ENCODE assay signal across 8 cellular contexts in genomic region chrX:15497865-15498264, GRCh38. TPM values are rescaled to one million over a fixed set of nuclear protein-coding genes. Genes with fewer than 3 reads are reported as not detected.
DNase-seq lines count a peak whose midpoint lies in the region; ATAC-seq, FAIRE-seq and TF ChIP-seq lines count a peak whose summit lies in the region.

No MANE protein-coding gene starts in this region.

- H3K9ac ChIP-seq in IMR-90 (ENCODE audit: low read depth, low read length) = no peak overlapping the region

- no peak overlapping the region for H4K8ac ChIP-seq in IMR-90 (ENCODE audit: low read depth in 2 of 2, low read length in 2 of 2)

- H2AK9ac ChIP-seq in IMR-90 (replicated peaks; ENCODE audit: low read depth, low read length, poor library complexity) = no peak overlapping the region

- no peaks in the 10 kb centered on the region for H3K4me1 ChIP-seq in IMR-90 (ENCODE audit: control insufficient read depth, insufficient read depth, low read length)

- no peaks in the 10 kb centered on the region for H4K20me1 ChIP-seq in IMR-90 (ENCODE audit: insufficient read depth, low read length)

- peak; percentile 18 for DNase-seq in EL
- DNase-seq in IMR-90 = peak; percentile 33
- DNase-seq in RCC 7860 (ENCODE audit: low spot score) = peak; percentile 6
- DNase-seq in activated T-helper 2 cell treated with anti-CD3 and anti-CD28 coated beads, Interferon-gamma antibody, Interleukin-2, Interleukin-4, amounts not matched to agents 10 μg/mL and 5 μg/mL and 100 μg/mL, durations not matched to agents 14 hours and 24 hours and 36 hours (ENCODE audit: low spot score) = peak; percentile 11
- peak; percentile 22 for DNase-seq in glomerular visceral epithelial cell (ENCODE audit: extremely low spot score)
- peak; percentile 10 for DNase-seq in putamen (ENCODE audit: low spot score)
- no peak for DNase-seq in middle frontal gyrus (ENCODE audit: extremely low spot score, low spot score)

- H3K79me1 ChIP-seq in IMR-90 (ENCODE audit: low read depth in 1 of 2, low read length in 2 of 2) = no peaks in the 10 kb centered on the region

- H3K4ac ChIP-seq in IMR-90 (ENCODE audit: low read depth, low read length) = no peak overlapping the region

- H3K27me3 ChIP-seq in IMR-90 (ENCODE audit: control insufficient read depth, insufficient read depth, low read length) = peaks cover 8% of the 10 kb centered on the region; the same call in 1 of the 2 replicates

- H3K56ac ChIP-seq in IMR-90 (ENCODE audit: extremely low read depth, insufficient read depth, low read length) = no peak overlapping the region

- no peak overlapping the region for H2BK120ac ChIP-seq in IMR-90 (ENCODE audit: low read depth, low read length)

- no peak overlapping the region for H4K91ac ChIP-seq in IMR-90 (ENCODE audit: insufficient read depth, low read depth, low read length)

- no peak overlapping the region for H3K27ac ChIP-seq in IMR-90 (ENCODE audit: insufficient read depth, low read length)

- BruUV-seq in IMR-90 (replicated peaks; lab: Mats Ljungman, UMichigan) = no TSS peak

- no peaks in the 10 kb centered on the region for H3K36me3 Mint-ChIP-seq in activated T-helper 2 cell treated with anti-CD3 and anti-CD28 coated beads, Interferon-gamma antibody, Interleukin-2, Interleukin-4, amounts not matched to agents 10 μg/mL and 5 μg/mL and 100 μg/mL, durations not matched to agents 14 hours and 24 hours and 36 hours (ENCODE audit: low read depth)

- no peak overlapping the region for H3K18ac ChIP-seq in IMR-90 (ENCODE audit: low read depth, low read length)

- no peak overlapping the region for H2BK5ac ChIP-seq in IMR-90 (ENCODE audit: low read depth, low read length, poor library complexity, severe bottlenecking)

- no CpG with 5 or more reads among the region's 4 CpGs for WGBS in IMR-90 (ENCODE audit: extremely low coverage in 2 of 2, insufficient read length in 1 of 2), 2 experiments

- no peak overlapping the region for H3K4me3 Mint-ChIP-seq in activated T-helper 2 cell treated with anti-CD3 and anti-CD28 coated beads, Interferon-gamma antibody, Interleukin-2, Interleukin-4, amounts not matched to agents 10 μg/mL and 5 μg/mL and 100 μg/mL, durations not matched to agents 14 hours and 24 hours and 36 hours (ENCODE audit: low read depth)

- H3K9me3 Mint-ChIP-seq in activated T-helper 2 cell treated with anti-CD3 and anti-CD28 coated beads, Interferon-gamma antibody, Interleukin-2, Interleukin-4, amounts not matched to agents 10 μg/mL and 5 μg/mL and 100 μg/mL, durations not matched to agents 14 hours and 24 hours and 36 hours = no peaks in the 10 kb centered on the region

- POLR2A ChIA-PET in IMR-90 (lab: Charles Lee; ENCODE audit: unreplicated experiment) = no interaction called here

- no peak overlapping the region for H2BK20ac ChIP-seq in IMR-90 (ENCODE audit: low read depth, low read length)

- ATAC-seq in IMR-90 (ENCODE audit: low read depth) (peak; percentile 30; the same call in 1 of the 2 replicates), GM21825 (IDR thresholded peaks at IDR 0.05; ENCODE audit: unreplicated experiment) (no peak)

- H3K27ac Mint-ChIP-seq in activated T-helper 2 cell treated with anti-CD3 and anti-CD28 coated beads, Interferon-gamma antibody, Interleukin-2, Interleukin-4, amounts not matched to agents 10 μg/mL and 5 μg/mL and 100 μg/mL, durations not matched to agents 14 hours and 24 hours and 36 hours = no peak overlapping the region

- H2AFZ ChIP-seq in IMR-90 (replicated peaks; ENCODE audit: low read length, poor library complexity) = no peak overlapping the region

- no peak overlapping the region for H2AK5ac ChIP-seq in IMR-90 (ENCODE audit: low read depth, low read length)

- CTCF ChIA-PET in IMR-90 (lab: Yijun Ruan, JAX) = no interaction called here

- TF ChIP-seq RAD21 in IMR-90 (IDR thresholded peaks at IDR 0.05; ENCODE audit: low read length) = peak; percentile 53

- dilution Hi-C loops in IMR-90 (cut with HindIII; ENCODE audit: low sequenced_read_pairs, unreplicated experiment) = no loop called here

- FAIRE-seq in RCC 7860 (lab: Jason Lieb, UNC) = no peak

- H3K9me1 ChIP-seq in IMR-90 (ENCODE audit: insufficient read depth, low read length) = no peaks in the 10 kb centered on the region

- H3K36me3 ChIP-seq in IMR-90 (ENCODE audit: control insufficient read depth, insufficient read depth, low read length) = no peaks in the 10 kb centered on the region

- H3K27me3 Mint-ChIP-seq in activated T-helper 2 cell treated with anti-CD3 and anti-CD28 coated beads, Interferon-gamma antibody, Interleukin-2, Interleukin-4, amounts not matched to agents 10 μg/mL and 5 μg/mL and 100 μg/mL, durations not matched to agents 14 hours and 24 hours and 36 hours (ENCODE audit: low read depth) = peaks cover 22% of the 10 kb centered on the region

- no peaks in the 10 kb centered on the region for H3K9me3 ChIP-seq in IMR-90 (ENCODE audit: control insufficient read depth, insufficient read depth, low read length)

- no peak overlapping the region for H3K14ac ChIP-seq in IMR-90 (replicated peaks; ENCODE audit: low read depth, low read length)

- in situ Hi-C loops in IMR-90 (cut with MboI; ENCODE audit: low sequenced_read_pairs) = loop anchor here (25.0 kb wide), 1 partner anchor 1189 kb away; no protein-coding TSS in a partner anchor

- no peak for TF ChIP-seq POLR2A in IMR-90 (IDR thresholded peaks at IDR 0.05; ENCODE audit: low read depth, low read length)

- peak; percentile 59 for TF ChIP-seq CTCF in IMR-90 (conservative IDR thresholded peaks at IDR 0.05; ENCODE audit: low read depth, low read length)

- H2BK15ac ChIP-seq in IMR-90 (ENCODE audit: low read depth, low read length) = no peak overlapping the region

- no peak overlapping the region for H3K4me3 ChIP-seq in IMR-90 (ENCODE audit: insufficient read depth, low read depth, low read length)

- no peak overlapping the region for H4K5ac ChIP-seq in IMR-90 (ENCODE audit: low read depth, low read length)

- peaks cover 10% of the 10 kb centered on the region for H3K4me1 Mint-ChIP-seq in activated T-helper 2 cell treated with anti-CD3 and anti-CD28 coated beads, Interferon-gamma antibody, Interleukin-2, Interleukin-4, amounts not matched to agents 10 μg/mL and 5 μg/mL and 100 μg/mL, durations not matched to agents 14 hours and 24 hours and 36 hours (ENCODE audit: low read depth)

- H3K4me2 ChIP-seq in IMR-90 (ENCODE audit: low read depth, low read length) = no peak overlapping the region

- no peak overlapping the region for H3K23ac ChIP-seq in IMR-90 (ENCODE audit: low read depth, low read length)

- intact Hi-C loops in IMR-90 (cut with micrococcal nuclease) = loop anchor here (1.0 to 10.0 kb wide), 2 partner anchors 67 to 177 kb away; no protein-coding TSS in a partner anchor
- intact Hi-C loops in activated T-helper 2 cell treated with anti-CD3 and anti-CD28 coated beads, Interferon-gamma antibody, Interleukin-2, Interleukin-4, amounts not matched to agents 10 μg/mL and 5 μg/mL and 100 μg/mL, durations not matched to agents 14 hours and 24 hours and 36 hours (cut with micrococcal nuclease) = loop anchor here (1.0 to 10.0 kb wide), 2 partner anchors 67 to 163 kb away; partner anchors contain the start of gene PIGA

TF ChIP-seq in IMR-90, 13 proteins besides CTCF, POLR2A, EP300 and RAD21 (continues in another document):
- TF ChIP-seq USF2 (IDR thresholded peaks at IDR 0.05; ENCODE audit: low read depth, low read length) (no peak), RCOR1 (IDR thresholded peaks at IDR 0.05; ENCODE audit: insufficient replicate concordance, low read length) (no peak), ELK1 (IDR thresholded peaks at IDR 0.05; ENCODE audit: borderline replicate concordance, low read depth, low read length) (no peak), BHLHE40 (IDR thresholded peaks at IDR 0.05; ENCODE audit: low read depth, low read length) (no peak), CEBPB (IDR thresholded peaks at IDR 0.05; ENCODE audit: low read depth, low read length) (no peak), MXI1 (IDR thresholded peaks at IDR 0.05; ENCODE audit: borderline replicate concordance, low read depth, low read length) (no peak), FOS (IDR thresholded peaks at IDR 0.05; ENCODE audit: low read depth, low read length) (no peak), RFX5 (IDR thresholded peaks at IDR 0.05; ENCODE audit: low read depth, low read length) (no peak), MAFK (IDR thresholded peaks at IDR 0.05; ENCODE audit: low read depth, low read length) (no peak), NFE2L2 (IDR thresholded peaks at IDR 0.05; ENCODE audit: low read depth, low read length) (no peak), MAZ (IDR thresholded peaks at IDR 0.05; ENCODE audit: borderline replicate concordance, low read depth, low read length) (peak; percentile 22; the same call in 1 of the 2 replicates)

RNA-seq across cellular contexts. Expression of gene BMX, which starts 2.7 kb away (rescaled TPM):
- total RNA-seq in IMR-90 (2012; rRNA removed) = not detected in 2 replicates
- not detected in 2 replicates for polyA plus RNA-seq in IMR-90 (2012; rRNA removed)
- not detected in 2 replicates for polyA plus RNA-seq in IMR-90 (2012; cell fraction: cytosol; rRNA removed)
- not detected in 2 replicates for polyA plus RNA-seq in IMR-90 (2012; cell fraction: nucleus; rRNA removed; ENCODE audit: low replicate concordance)
- not detected in 2 replicates for total RNA-seq in activated T-helper 2 cell treated with anti-CD3 and anti-CD28 coated beads, Interferon-gamma antibody, Interleukin-2, Interleukin-4, amounts not matched to agents 10 μg/mL and 5 μg/mL and 100 μg/mL, durations not matched to agents 14 hours and 24 hours and 36 hours

RNA-seq across cellular contexts. Expression of gene PIR, which starts 4.7 kb away (rescaled TPM):
- 5.7 and 5.8 TPM in 2 replicates for total RNA-seq in IMR-90 (2012; rRNA removed)
- 7.3 and 8.7 TPM in 2 replicates for polyA plus RNA-seq in IMR-90 (2012; rRNA removed)
- 3.8 and 7.4 TPM in 2 replicates for polyA plus RNA-seq in IMR-90 (2012; cell fraction: cytosol; rRNA removed)
- polyA plus RNA-seq in IMR-90 (2012; cell fraction: nucleus; rRNA removed; ENCODE audit: low replicate concordance) = 1.8 and 6.8 TPM in 2 replicates
- 5.1 and 5.9 TPM in 2 replicates for total RNA-seq in activated T-helper 2 cell treated with anti-CD3 and anti-CD28 coated beads, Interferon-gamma antibody, Interleukin-2, Interleukin-4, amounts not matched to agents 10 μg/mL and 5 μg/mL and 100 μg/mL, durations not matched to agents 14 hours and 24 hours and 36 hours
